Comparison of ENCODE assay signal across 1 cellular context in genomic region chr1:205986291-205986690, GRCh38.
TF ChIP-seq lines count a peak whose summit lies in the region.

No MANE protein-coding gene starts in this region.

TF ChIP-seq in GM23338, 12 proteins besides CTCF, POLR2A, EP300 and RAD21 (continued from another document):
- TF ChIP-seq ETS1 (IDR thresholded peaks at IDR 0.05) = no peak
- no peak for TF ChIP-seq EZH2phosphoT487 (IDR thresholded peaks at IDR 0.05; ENCODE audit: unreplicated experiment)
- no peak for TF ChIP-seq ZNF462 (CRISPR knock-in tag; IDR thresholded peaks at IDR 0.05)
